8 cellular contexts compared by ENCODE assay signal in genomic region chr10:122461367-122461728, GRCh38. TPM values are rescaled to one million over a fixed set of nuclear protein-coding genes. Genes with fewer than 3 reads are reported as not detected.
A peak's percentile ranks its signal among the peaks of the same experiment; 100 is the strongest.
DNase-seq lines count a peak whose midpoint lies in the region; ATAC-seq, FAIRE-seq and TF ChIP-seq lines count a peak whose summit lies in the region.

TSS of gene HTRA1 (plus strand) at chr10:122461553. CDS start at chr10:122461653, 100 bp downstream.

- DNase-seq in EH (ENCODE audit: low read depth) = peak; percentile 74
- peak in 1 of 2 experiments; percentile 61 for DNase-seq in PC-9
- no peak for DNase-seq in H1 (ENCODE audit: low read depth in 1 of 2, low spot score in 2 of 2)
- peak in 1 of 2 donors; percentile 95 for DNase-seq in lower leg skin (ENCODE audit: low spot score in 2 of 2)
- peak; percentile 56 for DNase-seq in stomach

- TF ChIP-seq CTCF in PC-9 (conservative IDR thresholded peaks at IDR 0.05) = no peak
- TF ChIP-seq CTCF in H1 (IDR thresholded peaks at IDR 0.05; ENCODE audit: control extremely low read depth in 1 of 3, insufficient read depth in 1 of 3, low read depth in 1 of 3, low read length in 3 of 3) = no peak
- no peak for TF ChIP-seq CTCF in lower leg skin (IDR thresholded peaks at IDR 0.05)
- no peak for TF ChIP-seq CTCF in stomach (IDR thresholded peaks at IDR 0.05)

- no peaks in the 10 kb centered on the region for H3K79me1 ChIP-seq in H1 (ENCODE audit: low read depth, low read length)

- peak within 1 kb of the TSS; percentile 19 for H3K56ac ChIP-seq in H1 (replicated peaks; ENCODE audit: insufficient read length, low read depth, low read length)

- no peaks in the 10 kb centered on the region for H3K4me1 ChIP-seq in PC-9 (replicated peaks; ENCODE audit: insufficient read depth)
- peaks cover 0 to 20% (median 5%) of the 10 kb centered on the region in 4 experiments; a peak in 6 of 7 replicates for H3K4me1 ChIP-seq in H1 (replicated peaks in 1 of 4; ENCODE audit: control insufficient read depth in 3 of 4, insufficient read depth in 4 of 4, low read length in 3 of 4)
- peaks cover 22 to 50% (median 39%) of the 10 kb centered on the region in 4 donors for H3K4me1 ChIP-seq in stomach

- H3K4me2 ChIP-seq in PC-9 = no peak within 1 kb of the TSS
- H3K4me2 ChIP-seq in H1 (ENCODE audit: insufficient read depth in 1 of 2, low read depth in 2 of 2, low read length in 2 of 2) = peak within 1 kb of the TSS; percentile 78 to 100

- no peaks in the 10 kb centered on the region for H3K36me3 ChIP-seq in PC-9 (ENCODE audit: low read depth)
- H3K36me3 ChIP-seq in H1 (ENCODE audit: control insufficient read depth in 2 of 4, insufficient read depth in 4 of 4, low read length in 3 of 4) = peaks cover 0 to 6% (median 0%) of the 10 kb centered on the region in 4 experiments; a peak in 1 of 8 replicates
- no peaks in the 10 kb centered on the region for H3K36me3 ChIP-seq in stomach

- POLR2A ChIA-PET in PC-9 (lab: Charles Lee; ENCODE audit: unreplicated experiment) = no interaction called here
- POLR2A ChIA-PET in H1 (lab: Charles Lee; ENCODE audit: partially characterized antibody) = no interaction called here

- no peak within 1 kb of the TSS for H3K23ac ChIP-seq in H1 (ENCODE audit: insufficient read length)

- H4K91ac ChIP-seq in H1 (replicated peaks; ENCODE audit: insufficient read length, low read length) = no peak within 1 kb of the TSS

- no peak within 1 kb of the TSS for H2BK120ac ChIP-seq in H1 (replicated peaks; ENCODE audit: low read depth, low read length)

- no peak for TF ChIP-seq RAD21 in H1 (IDR thresholded peaks at IDR 0.05 in 1 of 2, conservative IDR thresholded peaks at IDR 0.05 in 1 of 2; ENCODE audit: low read depth in 2 of 2, low read length in 2 of 2)

- no peak within 1 kb of the TSS for H4K5ac ChIP-seq in H1 (ENCODE audit: insufficient read length, low read depth, low read length)

- no peak within 1 kb of the TSS for H3K4ac ChIP-seq in H1 (replicated peaks; ENCODE audit: insufficient read length, low read depth, low read length)

- H2BK20ac ChIP-seq in H1 (ENCODE audit: low read length) = no peak within 1 kb of the TSS

- intact Hi-C loops in PC-9 (cut with micrococcal nuclease; ENCODE audit: unreplicated experiment) = no loop called here
- intact Hi-C loops in lower leg skin (cut with DNase I; ENCODE audit: low total_unique reads) = no loop called here
- intact Hi-C loops in stomach (cut with DNase I; ENCODE audit: low total_unique reads) = no loop called here

- peak within 1 kb of the TSS; percentile 60; the same call in 1 of the 2 replicates for H3K18ac ChIP-seq in H1 (ENCODE audit: extremely low read depth, low read length)

- WGBS in H1 (ENCODE audit: extremely low coverage in 1 of 2, insufficient coverage in 1 of 2, insufficient read length in 1 of 2, insufficient replicate concordance in 2 of 2, low coverage in 1 of 2, low lambda C conversion rate in 2 of 2, missing lambda C conversion rate in 1 of 2), 2 experiments = 4% methylated on average over 4 of the region's 56 CpGs; no CpG with 5 or more reads in 1 of the 2 experiments
- WGBS in lower leg skin, 2 donors = no CpG with 5 or more reads among the region's 56 CpGs
- 0 to 5% (median 0%) methylated on average over 25 to 53 of the region's 56 CpGs; no CpG with 5 or more reads in 1 of the 5 donors for WGBS in stomach, 5 donors

- peak within 1 kb of the TSS; percentile 27; the same call in 1 of the 2 replicates for H2BK12ac ChIP-seq in H1 (ENCODE audit: low read depth, low read length)

- peak within 1 kb of the TSS; percentile 29; the same call in 1 of the 2 replicates for H4K8ac ChIP-seq in H1 (ENCODE audit: extremely low read depth, insufficient read depth, low read length)

- H4K20me1 ChIP-seq in PC-9 (ENCODE audit: insufficient read depth) = no peaks in the 10 kb centered on the region
- peaks cover 3% of the 10 kb centered on the region in 2 experiments for H4K20me1 ChIP-seq in H1 (replicated peaks in 1 of 2; ENCODE audit: control insufficient read depth in 1 of 2, insufficient read depth in 2 of 2, low read length in 2 of 2)

- H2AFZ ChIP-seq in PC-9 = no peak within 1 kb of the TSS
- H2AFZ ChIP-seq in H1 (ENCODE audit: low read length) = peak within 1 kb of the TSS; percentile 58; the same call in 1 of the 2 replicates

- no peaks in the 10 kb centered on the region for H3K9me3 ChIP-seq in PC-9 (ENCODE audit: insufficient read depth, low read depth)
- no peaks in the 10 kb centered on the region for H3K9me3 ChIP-seq in H1 (ENCODE audit: insufficient read depth in 2 of 2, low read depth in 1 of 2, low read length in 1 of 2)
- no peaks in the 10 kb centered on the region for H3K9me3 ChIP-seq in stomach

- FAIRE-seq in H1 (lab: Jason Lieb, UNC) = no peak

- TF ChIP-seq EP300 in H1 (IDR thresholded peaks at IDR 0.05; ENCODE audit: borderline replicate concordance in 1 of 2, low read depth in 2 of 2, low read length in 2 of 2) = no peak
- TF ChIP-seq EP300 in stomach (IDR thresholded peaks at IDR 0.05) = no peak

- no peaks in the 10 kb centered on the region for H3F3A ChIP-seq in PC-9 (ENCODE audit: insufficient read depth, low read depth)

- ATAC-seq in HG02642 (IDR thresholded peaks at IDR 0.05; ENCODE audit: poor library complexity, unreplicated experiment) = no peak
- ATAC-seq in GM21360 (IDR thresholded peaks at IDR 0.05; ENCODE audit: unreplicated experiment) = no peak
- no peak for ATAC-seq in HG03342 (IDR thresholded peaks at IDR 0.05; ENCODE audit: unreplicated experiment)

- peaks cover 9% of the 10 kb centered on the region for H3K27me3 ChIP-seq in PC-9 (ENCODE audit: insufficient read depth, low read depth)
- peaks cover 25 to 47% (median 41%) of the 10 kb centered on the region in 4 experiments for H3K27me3 ChIP-seq in H1 (replicated peaks in 1 of 4; ENCODE audit: control insufficient read depth in 3 of 4, extremely low read depth in 1 of 4, insufficient read depth in 3 of 4, low read length in 3 of 4)
- peaks cover 0 to 63% (median 14%) of the 10 kb centered on the region in 3 donors for H3K27me3 ChIP-seq in stomach

- TF ChIP-seq POLR2A in H1 (IDR thresholded peaks at IDR 0.05; ENCODE audit: control extremely low read depth in 1 of 2, low read depth in 2 of 2, low read length in 2 of 2) (no peak), lower leg skin (IDR thresholded peaks at IDR 0.05) (no peak), stomach (IDR thresholded peaks at IDR 0.05) (no peak)

- peaks cover 17% of the 10 kb centered on the region; the same call in 1 of the 2 replicates for H3K23me2 ChIP-seq in H1 (ENCODE audit: low read depth, low read length)

- H3K4me3 ChIP-seq in PC-9 = no peak within 1 kb of the TSS
- H3K4me3 ChIP-seq in H1 (ENCODE audit: extremely low read depth in 1 of 4, insufficient read depth in 2 of 4, low read depth in 3 of 4, low read length in 4 of 4) = peak within 1 kb of the TSS; percentile 44 to 67 (median 54)
- peak within 1 kb of the TSS; percentile 51 for H3K4me3 ChIP-seq in lower leg skin (ENCODE audit: low read depth, poor library complexity, severe bottlenecking)
- H3K4me3 ChIP-seq in stomach = peak within 1 kb of the TSS; percentile 60 to 81 (median 72)

- H3K9ac ChIP-seq in H1 (replicated peaks in 1 of 4; ENCODE audit: extremely low read depth in 1 of 4, low read depth in 3 of 4, low read length in 3 of 4) = peak within 1 kb of the TSS in 3 of 4 experiments; percentile 4 to 62 (median 17); a peak in 4 of 7 replicates

- CTCF ChIA-PET in PC-9 (lab: Charles Lee) = no interaction called here
- CTCF ChIA-PET in H1 (lab: Charles Lee; ENCODE audit: partially characterized antibody) = no interaction called here

- H3K27ac ChIP-seq in PC-9 (no peak within 1 kb of the TSS), H1 (ENCODE audit: low read depth, low read length) (no peak within 1 kb of the TSS), stomach (peak within 1 kb of the TSS; percentile 9 to 92 (median 80))

- no TSS peak for BruUV-seq in PC-9 (replicated peaks; lab: Mats Ljungman, UMichigan)

- no peak within 1 kb of the TSS for H2AK5ac ChIP-seq in H1 (ENCODE audit: low read depth, low read length)

- H2BK15ac ChIP-seq in H1 (ENCODE audit: low read length) = peak within 1 kb of the TSS; percentile 61; the same call in 1 of the 2 replicates

- no peaks in the 10 kb centered on the region for H3K9me2 ChIP-seq in PC-9 (ENCODE audit: insufficient read depth)

- H2BK5ac ChIP-seq in H1 (ENCODE audit: low read depth, low read length) = no peak within 1 kb of the TSS

- no peak within 1 kb of the TSS for H3K14ac ChIP-seq in H1 (ENCODE audit: insufficient read length)

- no peaks in the 10 kb centered on the region for H3K79me2 ChIP-seq in PC-9 (ENCODE audit: low read depth)
- no peaks in the 10 kb centered on the region for H3K79me2 ChIP-seq in H1 (ENCODE audit: control insufficient read depth in 1 of 2, insufficient read depth in 2 of 2, low read length in 2 of 2)

TF ChIP-seq in H1, 55 proteins besides CTCF, POLR2A, EP300 and RAD21 (continues in another document):
- peak; percentile 7; the same call in 1 of the 2 replicates for TF ChIP-seq E2F6 (IDR thresholded peaks at IDR 0.05)
- TF ChIP-seq MAX (IDR thresholded peaks at IDR 0.05) = 0 out of 2 replicates have a peak, but pooled peaks have one; percentile 6
- TF ChIP-seq RNF2 (IDR thresholded peaks at IDR 0.05; ENCODE audit: borderline replicate concordance, low read depth, low read length, missing control alignments, poor library complexity, severe bottlenecking) = no peak
- TF ChIP-seq CHD2 (IDR thresholded peaks at IDR 0.05; ENCODE audit: low read length) = no peak
- peak; percentile 11 for TF ChIP-seq KDM4A (IDR thresholded peaks at IDR 0.05; ENCODE audit: low read depth, low read length, severe bottlenecking)

RNA-seq across cellular contexts. Expression of gene HTRA1, which starts in this region (rescaled TPM):
- 14.9 and 18.0 TPM in 2 replicates for total RNA-seq in PC-9 (2021)
- total RNA-seq in H1 (2021; fragmentation: NEBNext Ultra II Directional; extraction: Animal tissue kit (Norgen Biotek cat#: 25700)) = 15.8 and 16.5 TPM in 2 replicates
- polyA plus RNA-seq in H1 (2011; rRNA removed) = 10.9 and 20.1 TPM in 2 replicates
- 13.2 TPM for polyA plus RNA-seq in H1 (2011; cell fraction: cytosol; rRNA removed)
- 14.4 TPM for polyA plus RNA-seq in H1 (2011; cell fraction: nucleus; rRNA removed)
- 18.2 to 21.1 TPM (median 19.7 TPM) in 4 replicates for polyA plus RNA-seq in H1 (2012, experiment 1 of 2)
- polyA plus RNA-seq in H1 (2012, experiment 2 of 2) = 17.5 TPM
- polyA plus RNA-seq in H1 (2013, experiment 1 of 2) = 22.0 TPM
- 21.8 TPM for polyA plus RNA-seq in H1 (2013, experiment 2 of 2)
- 7.5 and 11.1 TPM in 2 replicates for polyA minus RNA-seq in H1 (2011; rRNA and poly(A)+ RNA removed)
- polyA minus RNA-seq in H1 (2011; cell fraction: cytosol; rRNA and poly(A)+ RNA removed) = 5.9 TPM
- 3.9 TPM for polyA minus RNA-seq in H1 (2011; cell fraction: nucleus; rRNA and poly(A)+ RNA removed)
- 100 to 1,000 TPM in 1 of 4 donors, 10 to 100 TPM in 3; 71.0 to 113 (median 84.1) TPM for total RNA-seq in lower leg skin
- total RNA-seq in stomach = 10 to 100 TPM; 45.9 to 81.2 (median 69.5) TPM
- polyA plus RNA-seq in stomach = 10 to 100 TPM; 26.3 to 31.5 (median 27.0) TPM

Comparison
In these comparisons a context has a peak if more than half of its experiments do, and no peak if none do; other contexts are left out.
1. DNase-seq: peak in EH (single experiment) and stomach (single experiment); none in H1 (0 of 2).
2. H3K27ac ChIP-seq: peak in stomach (5 of 5); none in PC-9 (single experiment) and H1 (single experiment).